19 cellular contexts compared by ENCODE assay signal in genomic region chr16:29316673-29317237, GRCh38.
DNase-seq lines count a peak whose midpoint lies in the region; ATAC-seq and TF ChIP-seq lines count a peak whose summit lies in the region.
"Had no signal": no experiment of that assay in that cellular context is flagged by ENCODE, and none has a peak within 500 bp of the region (broad histone marks: within the 10 kb centered on the region; RNA-seq: fewer than 3 reads in every experiment).

No MANE protein-coding gene starts in this region.

- no peaks in the 10 kb centered on the region for H3K36me3 ChIP-seq in fibroblast of lung (ENCODE audit: control insufficient read depth, insufficient read depth, low read length)
- H3K36me3 ChIP-seq: thoracic aorta had no signal

- H3K9ac ChIP-seq in fibroblast of lung (ENCODE audit: insufficient read depth, low read length), result no peak overlapping the region
- H3K9ac ChIP-seq: KMS-11 had no signal

- H2AFZ ChIP-seq in fibroblast of lung (ENCODE audit: low read length), result no peak overlapping the region

- H3K9me3 ChIP-seq in fibroblast of lung (ENCODE audit: control insufficient read depth, insufficient read depth, low read depth, low read length), result no peaks in the 10 kb centered on the region
- H3K9me3 ChIP-seq: neutrophil, thoracic aorta had no signal

- ATAC-seq in HG03095 (IDR thresholded peaks at IDR 0.05; ENCODE audit: unreplicated experiment) (no peak), HG03196 (IDR thresholded peaks at IDR 0.05; ENCODE audit: unreplicated experiment) (no peak)
- ATAC-seq: activated CD8-positive, alpha-beta T cell treated with anti-CD3 and anti-CD28 coated beads for 36 hours had no signal

- no peak overlapping the region for H3K4me3 ChIP-seq in HL-60 (replicated peaks; ENCODE audit: insufficient read depth, low read length)
- H3K4me3 ChIP-seq in fibroblast of lung (replicated peaks in 1 of 4; ENCODE audit: control extremely low read depth in 1 of 4, insufficient read depth in 1 of 4, low read depth in 3 of 4, low read length in 4 of 4), result no peak overlapping the region
- H3K4me3 ChIP-seq: thoracic aorta had no signal

- H3K27ac ChIP-seq in HL-60 (replicated peaks) (peak overlapping the region; percentile 79; the same call in 1 of the 2 replicates), fibroblast of lung (ENCODE audit: insufficient read depth, low read length) (no peak overlapping the region)
- H3K27ac ChIP-seq: KMS-11, neutrophil, thoracic aorta had no signal

- TF ChIP-seq CTCF in HL-60 (IDR thresholded peaks at IDR 0.05; ENCODE audit: insufficient read depth, low read length), result no peak
- no peak for TF ChIP-seq CTCF in fibroblast of lung (conservative IDR thresholded peaks at IDR 0.05 in 1 of 2, IDR thresholded peaks at IDR 0.05 in 1 of 2; ENCODE audit: low read depth in 1 of 2, low read length in 2 of 2)

- no peaks in the 10 kb centered on the region for H3K79me2 ChIP-seq in fibroblast of lung (ENCODE audit: control insufficient read depth, insufficient read depth, low read length)

- no peak overlapping the region for H3K4me2 ChIP-seq in fibroblast of lung (ENCODE audit: extremely low read depth, insufficient read depth, low read length)
- H3K4me2 ChIP-seq: KMS-11 had no signal

- H3K27me3 ChIP-seq in HL-60 (ENCODE audit: insufficient read depth, poor library complexity, severe bottlenecking) (no peaks in the 10 kb centered on the region), fibroblast of lung (ENCODE audit: control insufficient read depth, insufficient read depth, low read length) (no peaks in the 10 kb centered on the region)
- H3K27me3 ChIP-seq: neutrophil had no signal

- peaks cover 3% of the 10 kb centered on the region for H3K4me1 ChIP-seq in fibroblast of lung (ENCODE audit: control insufficient read depth, extremely low read depth, insufficient read depth, low read length)

- no peaks in the 10 kb centered on the region for H4K20me1 ChIP-seq in fibroblast of lung (ENCODE audit: control insufficient read depth, extremely low read depth, insufficient read depth, low read length)

- DNase-seq in Ammon's horn (ENCODE audit: low spot score) (peak; percentile 25), HL-60 (ENCODE audit: low read depth in 1 of 2, low spot score in 1 of 2) (no peak), RPMI8226 (peak; percentile 81), fibroblast of lung (ENCODE audit: low read depth in 2 of 2) (peak; percentile 16 to 47), cortex of kidney (lab: John Stamatoyannopoulos, UW) (no peak), SHP77 (lab: John Stamatoyannopoulos, UW) (no peak)
- DNase-seq: activated CD8-positive, alpha-beta T cell treated with anti-CD3 and anti-CD28 coated beads for 36 hours; activated naive CD4-positive, alpha-beta T cell treated with Interleukin-2 at 50 U/mL for 16 hours; activated T-cell treated with anti-CD3 and anti-CD28 coated beads, Interleukin-2, amount 50 U/mL, for 1 hour; CD4-positive, CD25-positive, alpha-beta regulatory T cell; cerebellar nuclear complex; effector memory CD4-positive, alpha-beta T cell; left cardiac atrium; SIG-M5 had no signal

Comparison
In these comparisons a context has a peak if more than half of its experiments do, and no peak if none do; other contexts are left out.
1. DNase-seq: peak in Ammon's horn (single experiment), RPMI8226 (single experiment) and fibroblast of lung (2 of 2); none in HL-60 (0 of 2), cortex of kidney (single experiment) and SHP77 (0 of 2).